Comparison of ENCODE assay signal across 8 cellular contexts in genomic region chr21:44454747-44455523, GRCh38. TPM values are rescaled to one million over a fixed set of nuclear protein-coding genes. Genes with fewer than 3 reads are reported as not detected.
DNase-seq lines count a peak whose midpoint lies in the region; ATAC-seq, FAIRE-seq and TF ChIP-seq lines count a peak whose summit lies in the region.

TSS of gene LRRC3 (plus strand) at chr21:44455510. CDS start at chr21:44456645, 1,135 bp downstream.

- H3K4me3 ChIP-seq in OCI-LY7 (ENCODE audit: low read depth, low read length, poor library complexity, severe bottlenecking), result no peak within 1 kb of the TSS
- peak within 1 kb of the TSS; percentile 83 for H3K4me3 ChIP-seq in suprapubic skin

- H3K36me3 ChIP-seq in OCI-LY7 (ENCODE audit: insufficient read depth, low read length) (no peaks in the 10 kb centered on the region), suprapubic skin (no peaks in the 10 kb centered on the region)

- H2AFZ ChIP-seq in OCI-LY7 (ENCODE audit: low read length), result no peak within 1 kb of the TSS

- TF ChIP-seq CTCF in CD4-positive, alpha-beta T cell (IDR thresholded peaks at IDR 0.05), result no peak
- TF ChIP-seq CTCF in OCI-LY7 (conservative IDR thresholded peaks at IDR 0.05; ENCODE audit: low read length), result no peak
- no peak for TF ChIP-seq CTCF in omental fat pad (IDR thresholded peaks at IDR 0.05)
- TF ChIP-seq CTCF in suprapubic skin (IDR thresholded peaks at IDR 0.05), result no peak

- 10% methylated on average over 14 of the region's 45 CpGs for WGBS in suprapubic skin

- no peaks in the 10 kb centered on the region for H3K36me3 Mint-ChIP-seq in CD4-positive, alpha-beta T cell (ENCODE audit: low read depth)

- peak; percentile 66 to 86 (median 76) for DNase-seq in CD4-positive, alpha-beta T cell
- DNase-seq in OCI-LY7 (ENCODE audit: low spot score) (peak; percentile 12), frontal cortex (ENCODE audit: low spot score in 2 of 2) (peak; percentile 66 to 84), omental fat pad (ENCODE audit: low spot score) (peak; percentile 59), suprapubic skin (ENCODE audit: low spot score in 2 of 2) (peak; percentile 60 to 83), hippocampal formation (lab: John Stamatoyannopoulos, UW) (no peak)
- peak; percentile 65 for DNase-seq in activated effector memory CD4-positive, alpha-beta T cell treated with Interleukin-2 at 50 U/mL for 16 hours

- no peak for TF ChIP-seq EP300 in suprapubic skin (IDR thresholded peaks at IDR 0.05)

- FAIRE-seq in frontal cortex (lab: Jason Lieb, UNC), result no peak

- H3K27ac ChIP-seq in CD4-positive, alpha-beta T cell (ENCODE audit: low read depth, low read length), result no peak within 1 kb of the TSS
- H3K27ac ChIP-seq in OCI-LY7 (ENCODE audit: low read depth, low read length, poor library complexity, severe bottlenecking), result no peak within 1 kb of the TSS
- no peak within 1 kb of the TSS for H3K27ac ChIP-seq in suprapubic skin

- H4K20me1 ChIP-seq in OCI-LY7 (ENCODE audit: insufficient read depth, low read length), result no peaks in the 10 kb centered on the region

- H3K4me3 Mint-ChIP-seq in CD4-positive, alpha-beta T cell, result peak within 1 kb of the TSS; percentile 84

- peaks cover 9% of the 10 kb centered on the region for H3K27me3 Mint-ChIP-seq in CD4-positive, alpha-beta T cell

- no peak for TF ChIP-seq POLR2A in suprapubic skin (IDR thresholded peaks at IDR 0.05)

- H3K4me2 ChIP-seq in OCI-LY7 (ENCODE audit: low read length), result no peak within 1 kb of the TSS

- no peaks in the 10 kb centered on the region for H3K4me1 ChIP-seq in OCI-LY7 (ENCODE audit: insufficient read depth, low read length, poor library complexity, severe bottlenecking)
- peaks cover 9% of the 10 kb centered on the region for H3K4me1 ChIP-seq in suprapubic skin

- H3K27ac Mint-ChIP-seq in CD4-positive, alpha-beta T cell, result no peak within 1 kb of the TSS

- peaks cover 5% of the 10 kb centered on the region for H3K9me3 Mint-ChIP-seq in CD4-positive, alpha-beta T cell

- no peaks in the 10 kb centered on the region for H3K27me3 ChIP-seq in CD4-positive, alpha-beta T cell (ENCODE audit: control insufficient read depth, insufficient read depth, low read length)
- peaks cover 8% of the 10 kb centered on the region for H3K27me3 ChIP-seq in suprapubic skin

- no TSS peak for BruUV-seq in OCI-LY7 (replicated peaks; lab: Mats Ljungman, UMichigan)

- ATAC-seq in CD4-positive, alpha-beta T cell (ENCODE audit: poor library complexity), result peak; percentile 82
- ATAC-seq in HG02981 (IDR thresholded peaks at IDR 0.05; ENCODE audit: unreplicated experiment) (peak; percentile 40), omental fat pad (ENCODE audit: low FRiP score) (peak; percentile 45)

- intact Hi-C loops in CD4-positive, alpha-beta T cell (cut with DNase I, micrococcal nuclease), result loop anchor here (1.0 to 10.0 kb wide), 3 partner anchors 27 to 1140 kb away; no protein-coding TSS in a partner anchor
- intact Hi-C loops in OCI-LY7 (cut with micrococcal nuclease; ENCODE audit: unreplicated experiment), result no loop called here

- no peaks in the 10 kb centered on the region for H3K9me3 ChIP-seq in CD4-positive, alpha-beta T cell (ENCODE audit: control insufficient read depth, low read length)
- H3K9me3 ChIP-seq in OCI-LY7 (ENCODE audit: low read length) (no peaks in the 10 kb centered on the region), suprapubic skin (no peaks in the 10 kb centered on the region)

- POLR2A ChIA-PET in CD4-positive, alpha-beta T cell (lab: Charles Lee), result interaction anchor here (1.0 kb wide), 1 partner anchor 116 kb away, joined by 3 read pairs; the partner anchor contains the start of gene CFAP410
- POLR2A ChIA-PET in OCI-LY7 (lab: Charles Lee), result no interaction called here

- peaks cover 11% of the 10 kb centered on the region for H3K4me1 Mint-ChIP-seq in CD4-positive, alpha-beta T cell (ENCODE audit: low read depth)

- CTCF ChIA-PET in CD4-positive, alpha-beta T cell (lab: Charles Lee), result no interaction called here
- CTCF ChIA-PET in OCI-LY7 (lab: Charles Lee; ENCODE audit: unreplicated experiment), result no interaction called here

- H3K79me2 ChIP-seq in OCI-LY7 (ENCODE audit: insufficient read depth, low read depth, low read length), result no peaks in the 10 kb centered on the region

- no peaks in the 10 kb centered on the region for H3K9me2 ChIP-seq in OCI-LY7 (ENCODE audit: insufficient read depth, low read length)

RNA-seq across cellular contexts. Expression of gene LRRC3, which starts in this region (rescaled TPM):
- under 1 TPM; 0.55 to 0.61 TPM for total RNA-seq in CD4-positive, alpha-beta T cell
- not detected in 2 replicates for total RNA-seq in OCI-LY7 (2014; rRNA removed; shearing (Covaris generic))
- total RNA-seq in OCI-LY7 (2022) (not detected in 2 replicates), frontal cortex (3.7 TPM), omental fat pad (1 to 10 TPM; 1.4 to 4.4 (median 3.6) TPM), suprapubic skin (1 to 10 TPM; 3.9 to 6.2 (median 4.7) TPM)

Comparison
In these comparisons a context has a peak if more than half of its experiments do, and no peak if none do; other contexts are left out.
1. Peak in DNase-seq and ATAC-seq in CD4-positive, alpha-beta T cell; RNA of the gene not detected or under 1 TPM.
2. Peak in DNase-seq in OCI-LY7; RNA of the gene not detected or under 1 TPM.
3. DNase-seq: peak in activated effector memory CD4-positive, alpha-beta T cell treated with Interleukin-2 at 50 U/mL for 16 hours (single experiment), frontal cortex (2 of 2), omental fat pad (single experiment) and suprapubic skin (2 of 2); none in hippocampal formation (0 of 2).
4. Peak in every context shown above with its lines, with median percentiles within 50 percentile points of each other: ATAC-seq.